ENCODE assay signal across 9 cellular contexts in the genomic region with DNA sequence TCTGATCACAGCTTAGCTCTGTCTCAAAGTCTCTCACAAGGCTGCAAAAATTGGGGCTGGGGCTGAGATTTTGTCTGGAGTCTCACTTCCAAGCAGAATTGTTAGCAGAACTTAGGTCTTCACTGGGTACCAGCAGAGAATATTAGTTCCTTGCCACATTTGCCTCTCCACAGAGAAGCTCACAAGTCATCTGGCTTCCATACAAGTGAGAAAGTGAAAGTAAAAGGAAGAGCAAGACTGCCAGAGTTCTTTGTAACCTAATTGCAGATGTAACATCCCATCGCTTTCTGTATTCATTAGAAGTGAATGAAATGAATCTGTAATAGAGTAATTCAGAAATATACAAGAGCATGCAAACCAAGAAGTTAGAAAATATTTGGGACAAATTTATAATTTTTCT.
DNase-seq lines count a peak whose midpoint lies in the region; ATAC-seq and TF ChIP-seq lines count a peak whose summit lies in the region.
"Had no signal": no experiment of that assay in that cellular context is flagged by ENCODE, and none has a peak within 500 bp of the region (broad histone marks: within the 10 kb centered on the region; RNA-seq: fewer than 3 reads in every experiment).

No MANE protein-coding gene starts in this region.

- ATAC-seq in GM21717 (IDR thresholded peaks at IDR 0.05; ENCODE audit: unreplicated experiment) (peak; percentile 88), foreskin keratinocyte (peak; percentile 54)

- DNase-seq in Kasumi-1 (lab: John Stamatoyannopoulos, UW) (peak; percentile 44 to 46), foreskin keratinocyte (peak; percentile 4 to 23), superior temporal gyrus (ENCODE audit: extremely low spot score) (peak; percentile 74), GDM1 (lab: John Stamatoyannopoulos, UW) (no peak), AML-193 (lab: John Stamatoyannopoulos, UW) (no peak), cerebellar nuclear complex (lab: John Stamatoyannopoulos, UW) (no peak)
- DNase-seq: HFFc6, left cardiac atrium had no signal

- no peaks in the 10 kb centered on the region for H3K27me3 ChIP-seq in foreskin keratinocyte

- H3K27ac ChIP-seq in foreskin keratinocyte, result no peak overlapping the region

- no peak for TF ChIP-seq CTCF in foreskin keratinocyte (conservative IDR thresholded peaks at IDR 0.05)

- peaks cover 5% of the 10 kb centered on the region for H3K4me1 ChIP-seq in foreskin keratinocyte

Comparison
In these comparisons a context has a peak if more than half of its experiments do, and no peak if none do; other contexts are left out.
1. DNase-seq: peak in Kasumi-1 (2 of 2), foreskin keratinocyte (2 of 2) and superior temporal gyrus (single experiment); none in GDM1 (single experiment), AML-193 (0 of 2) and cerebellar nuclear complex (0 of 2).